Comparison of ENCODE assay signal across 13 cellular contexts in the genomic region with DNA sequence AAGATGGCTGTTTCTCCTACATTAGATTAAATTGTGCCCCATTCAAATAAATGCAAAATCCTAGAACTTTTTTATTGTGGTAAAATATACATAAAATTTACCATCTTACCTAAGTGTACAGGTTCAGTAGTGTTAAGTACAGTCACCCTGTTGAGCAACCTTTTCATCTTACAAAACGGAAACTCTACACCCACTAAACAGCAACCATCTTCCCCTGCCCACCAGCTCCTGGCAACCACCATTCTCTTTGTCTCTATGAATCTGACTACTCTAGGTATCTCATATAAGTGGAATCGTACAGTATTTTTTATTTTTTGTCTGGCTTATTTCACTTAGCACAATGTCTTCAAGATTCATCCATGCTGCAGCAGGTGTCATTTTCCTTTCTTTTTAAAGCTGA. TPM values are rescaled to one million over a fixed set of nuclear protein-coding genes. Genes with fewer than 3 reads are reported as not detected.
DNase-seq lines count a peak whose midpoint lies in the region; ATAC-seq, FAIRE-seq and TF ChIP-seq lines count a peak whose summit lies in the region.
"Had no signal": no experiment of that assay in that cellular context is flagged by ENCODE, and none has a peak within 500 bp of the region (broad histone marks: within the 10 kb centered on the region; RNA-seq: fewer than 3 reads in every experiment).

No MANE protein-coding gene starts in this region.

- peak; percentile 90 for ATAC-seq in activated CD8-positive, alpha-beta T cell treated with anti-CD3 and anti-CD28 coated beads, Interleukin-2, amount 10 ng/mL, durations not matched to agents 7 days and 5 days

- H3K4me1 ChIP-seq in OCI-LY1 (ENCODE audit: insufficient read depth, low read length, severe bottlenecking) = peaks cover 19% of the 10 kb centered on the region
- H3K4me1 ChIP-seq in GM23248 (ENCODE audit: insufficient read depth) = peaks cover 5% of the 10 kb centered on the region; the same call in 1 of the 2 replicates

- TF ChIP-seq CTCF in OCI-LY1 (IDR thresholded peaks at IDR 0.05; ENCODE audit: low read length) = no peak
- no peak for TF ChIP-seq CTCF in bronchial epithelial cell (IDR thresholded peaks at IDR 0.05; ENCODE audit: insufficient read depth, low read length, severe bottlenecking)

- in situ Hi-C loops in GM23248 (cut with MboI) = no loop called here

- CTCF ChIA-PET in activated CD8-positive, alpha-beta T cell treated with anti-CD3 and anti-CD28 coated beads, Interleukin-2, amount 10 ng/mL, durations not matched to agents 7 days and 5 days (lab: Charles Lee) = interaction anchor here (1.3 to 3.5 kb wide), 5 partner anchors 11 to 41 kb away, joined by 4 to 18 read pairs (median 5); no protein-coding TSS in a partner anchor

- POLR2A ChIA-PET in activated CD8-positive, alpha-beta T cell treated with anti-CD3 and anti-CD28 coated beads, Interleukin-2, amount 10 ng/mL, durations not matched to agents 7 days and 5 days (lab: Charles Lee) = interaction anchor here (0.5 to 0.7 kb wide), 2 partner anchors 83 to 219 kb away, joined by 3 read pairs; no protein-coding TSS in a partner anchor

- H3K27ac ChIP-seq in OCI-LY1 (ENCODE audit: low read depth, low read length, poor library complexity, severe bottlenecking) = no peak overlapping the region
- no peak overlapping the region for H3K27ac ChIP-seq in GM23248
- no peak overlapping the region for H3K27ac ChIP-seq in substantia nigra (ENCODE audit: low read depth, low read length, poor library complexity, severe bottlenecking)
- H3K27ac ChIP-seq: stomach had no signal

- H2AFZ ChIP-seq in OCI-LY1 (ENCODE audit: low read length) (no peak overlapping the region), GM23248 (no peak overlapping the region)

- H3K36me3 ChIP-seq in OCI-LY1 (ENCODE audit: insufficient read depth, low read length) (no peaks in the 10 kb centered on the region), bronchial epithelial cell (ENCODE audit: control insufficient read depth, insufficient read depth, low read length) (no peaks in the 10 kb centered on the region), GM23248 (ENCODE audit: low read depth) (no peaks in the 10 kb centered on the region)
- H3K36me3 ChIP-seq: stomach had no signal

- FAIRE-seq in bronchial epithelial cell (lab: Jason Lieb, UNC) = no peak

- DNase-seq in activated CD8-positive, alpha-beta T cell treated with anti-CD3 and anti-CD28 coated beads, Interleukin-2, amount 10 ng/mL, durations not matched to agents 7 days and 5 days = peak; percentile 68
- DNase-seq in bronchial epithelial cell (ENCODE audit: low read depth) (peak; percentile 32), RPMI8226 (no peak), GM23248 (no peak), substantia nigra (lab: John Stamatoyannopoulos, UW) (no peak)
- DNase-seq in stimulated activated CD8-positive, alpha-beta memory T cell treated with anti-CD3 and anti-CD28 coated beads, Interleukin-12 subunit alpha, Interleukin-12 subunit beta, amount 100 ng/mL, for 4 hours (ENCODE audit: low read depth) = peak; percentile 25
- DNase-seq: DMS79, glutamatergic neuron, NCI-H226, SHP77 treated with DMSO at 0.1 percent for 48 hours, stomach had no signal

- 0 out of 2 replicates have a peak overlapping the region, but pooled peaks have one; percentile 1 for H3K4me2 ChIP-seq in OCI-LY1 (ENCODE audit: low read length)
- no peak overlapping the region for H3K4me2 ChIP-seq in GM23248 (ENCODE audit: unreplicated experiment)

- 0 out of 2 replicates have a peak, but pooled peaks cover 3% of the 10 kb centered on the region for H3K79me2 ChIP-seq in OCI-LY1 (ENCODE audit: insufficient read depth, low read length)
- peaks cover 61% of the 10 kb centered on the region for H3K79me2 ChIP-seq in GM23248 (ENCODE audit: insufficient read depth)

- H3K27me3 ChIP-seq in OCI-LY1 (ENCODE audit: insufficient read depth, low read length) = no peaks in the 10 kb centered on the region
- no peaks in the 10 kb centered on the region for H3K27me3 ChIP-seq in bronchial epithelial cell (ENCODE audit: control insufficient read depth, insufficient read depth, low read length)
- H3K27me3 ChIP-seq in GM23248 (replicated peaks; ENCODE audit: insufficient read depth) = no peaks in the 10 kb centered on the region
- H3K27me3 ChIP-seq: stomach had no signal

- no peak overlapping the region for H3K4me3 ChIP-seq in OCI-LY1 (ENCODE audit: low read depth, low read length, poor library complexity, severe bottlenecking)
- no peak overlapping the region for H3K4me3 ChIP-seq in bronchial epithelial cell (ENCODE audit: low read depth, low read length)
- H3K4me3 ChIP-seq in GM23248 = no peak overlapping the region
- H3K4me3 ChIP-seq: lung, stomach had no signal

- no peak overlapping the region for H3K9ac ChIP-seq in OCI-LY1 (ENCODE audit: low read length)
- H3K9ac ChIP-seq in GM23248 = no peak overlapping the region

- H3K27ac Mint-ChIP-seq in activated CD8-positive, alpha-beta T cell treated with anti-CD3 and anti-CD28 coated beads, Interleukin-2, amount 10 ng/mL, durations not matched to agents 7 days and 5 days = peak overlapping the region; percentile 83

- peaks cover 49% of the 10 kb centered on the region for H3K36me3 Mint-ChIP-seq in activated CD8-positive, alpha-beta T cell treated with anti-CD3 and anti-CD28 coated beads, Interleukin-2, amount 10 ng/mL, durations not matched to agents 7 days and 5 days (ENCODE audit: low read depth)

- H3K9me3 Mint-ChIP-seq in activated CD8-positive, alpha-beta T cell treated with anti-CD3 and anti-CD28 coated beads, Interleukin-2, amount 10 ng/mL, durations not matched to agents 7 days and 5 days (ENCODE audit: insufficient read depth) = no peaks in the 10 kb centered on the region

- 95% methylated on average over 2 of the region's 2 CpGs for WGBS in GM23248 (ENCODE audit: low coverage in 1 of 2, low lambda C conversion rate in 2 of 2, missing lambda C conversion rate in 2 of 2), 2 experiments

- no peaks in the 10 kb centered on the region for H3K27me3 Mint-ChIP-seq in activated CD8-positive, alpha-beta T cell treated with anti-CD3 and anti-CD28 coated beads, Interleukin-2, amount 10 ng/mL, durations not matched to agents 7 days and 5 days (ENCODE audit: low read depth)

- no peaks in the 10 kb centered on the region for H3K9me3 ChIP-seq in OCI-LY1 (ENCODE audit: low read length)
- H3K9me3 ChIP-seq in GM23248 (ENCODE audit: low read depth) = no peaks in the 10 kb centered on the region
- H3K9me3 ChIP-seq: stomach had no signal

- H4K20me1 ChIP-seq in OCI-LY1 (ENCODE audit: insufficient read depth, low read length) = no peaks in the 10 kb centered on the region
- H4K20me1 ChIP-seq in GM23248 (ENCODE audit: insufficient read depth) = no peaks in the 10 kb centered on the region; the same call in 1 of the 2 replicates

- peaks cover 69% of the 10 kb centered on the region for H3K4me1 Mint-ChIP-seq in activated CD8-positive, alpha-beta T cell treated with anti-CD3 and anti-CD28 coated beads, Interleukin-2, amount 10 ng/mL, durations not matched to agents 7 days and 5 days (ENCODE audit: low read depth)

- peak overlapping the region; percentile 60 for H3K4me3 Mint-ChIP-seq in activated CD8-positive, alpha-beta T cell treated with anti-CD3 and anti-CD28 coated beads, Interleukin-2, amount 10 ng/mL, durations not matched to agents 7 days and 5 days

- H3K9me2 ChIP-seq in OCI-LY1 (ENCODE audit: low read depth, low read length) (no peaks in the 10 kb centered on the region), GM23248 (ENCODE audit: insufficient read depth) (no peaks in the 10 kb centered on the region)

- H3F3A ChIP-seq in OCI-LY1 (ENCODE audit: insufficient read depth, low read length) (no peaks in the 10 kb centered on the region), GM23248 (ENCODE audit: insufficient read depth) (no peaks in the 10 kb centered on the region)

RNA-seq across cellular contexts. Expression of a gene that starts 53.0 kb away (rescaled TPM):
- 10 to 100 TPM; 44.0 to 45.0 TPM for total RNA-seq in activated CD8-positive, alpha-beta T cell treated with anti-CD3 and anti-CD28 coated beads, Interleukin-2, amount 10 ng/mL, durations not matched to agents 7 days and 5 days
- 4.2 and 6.3 TPM in 2 replicates for total RNA-seq in bronchial epithelial cell
- total RNA-seq in GM23248 (2014; rRNA removed; shearing (Covaris generic)) = 7.0 and 9.5 TPM in 2 replicates
- polyA plus RNA-seq in GM23248 (2016; fragmentation: Nextera tagmentation; extraction: Ambion mirVana) = 4.5 and 4.9 TPM in 2 replicates

Comparison
In these comparisons a context has a peak if more than half of its experiments do, and no peak if none do; other contexts are left out.
1. DNase-seq: peak in activated CD8-positive, alpha-beta T cell treated with anti-CD3 and anti-CD28 coated beads, Interleukin-2, amount 10 ng/mL, durations not matched to agents 7 days and 5 days (single experiment), bronchial epithelial cell (single experiment) and stimulated activated CD8-positive, alpha-beta memory T cell treated with anti-CD3 and anti-CD28 coated beads, Interleukin-12 subunit alpha, Interleukin-12 subunit beta, amount 100 ng/mL, for 4 hours (single experiment); none in RPMI8226 (single experiment), GM23248 (single experiment) and substantia nigra (0 of 49).